Comparison of ENCODE assay signal across 10 cellular contexts in the genomic region with DNA sequence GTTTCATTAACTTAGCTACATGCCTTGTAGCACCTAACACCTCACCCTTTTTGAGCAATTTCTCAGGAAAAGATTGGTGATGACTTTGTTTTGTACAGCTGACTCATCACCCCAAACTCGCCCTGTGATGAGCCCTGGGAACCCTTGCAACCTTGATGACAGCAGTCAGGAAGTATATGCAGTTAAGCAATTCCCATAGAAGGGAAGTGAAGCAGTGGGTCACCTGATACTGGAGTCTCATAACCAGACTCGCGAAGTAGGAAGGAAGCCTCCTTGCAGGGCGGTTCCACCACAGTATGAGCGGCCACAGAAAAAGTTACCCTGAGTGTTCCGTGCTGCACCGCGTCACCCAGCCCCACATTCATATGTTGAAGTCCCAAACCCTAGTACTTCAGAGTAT.
A peak's percentile ranks its signal among the peaks of the same experiment; 100 is the strongest.
DNase-seq lines count a peak whose midpoint lies in the region; ATAC-seq and TF ChIP-seq lines count a peak whose summit lies in the region.
"Had no signal": no experiment of that assay in that cellular context is flagged by ENCODE, and none has a peak within 500 bp of the region (broad histone marks: within the 10 kb centered on the region; RNA-seq: fewer than 3 reads in every experiment).

No MANE protein-coding gene starts in this region.

- H3F3A ChIP-seq in GM23338 (replicated peaks; ENCODE audit: low read depth) = no peaks in the 10 kb centered on the region

- no peaks in the 10 kb centered on the region for H3K9me3 ChIP-seq in neutrophil
- H3K9me3 ChIP-seq in vagina = no peaks in the 10 kb centered on the region
- H3K9me3 ChIP-seq: ovary had no signal

- H3K4me3 ChIP-seq in GM23338 (no peak overlapping the region), NB4 (ENCODE audit: low read depth, low read length) (no peak overlapping the region), epithelial cell of esophagus (ENCODE audit: low read length) (no peak overlapping the region), neutrophil (ENCODE audit: low read depth in 1 of 2, low read length in 1 of 2) (peak overlapping the region; percentile 14 to 25), vagina (no peak overlapping the region)
- H3K4me3 ChIP-seq: ovary had no signal

- no peak for TF ChIP-seq POLR2A in NB4 (IDR thresholded peaks at IDR 0.05; ENCODE audit: extremely low read depth, insufficient read length)
- TF ChIP-seq POLR2A in vagina (IDR thresholded peaks at IDR 0.05) = no peak

- H3K27ac Mint-ChIP-seq in GM23338 = no peak overlapping the region

- DNase-seq in GM23338 (ENCODE audit: low spot score) (no peak), NB4 (ENCODE audit: low read depth) (peak; percentile 88), epithelial cell of esophagus (ENCODE audit: low read depth) (peak; percentile 96), vagina (ENCODE audit: extremely low spot score in 2 of 2) (no peak), NCI-H2171 (lab: John Stamatoyannopoulos, UW) (no peak)
- DNase-seq: central memory CD4-positive, alpha-beta T cell; NCI-H1048; ovary had no signal

- ATAC-seq in GM23338 = no peak
- no peak for ATAC-seq in GM19351 (IDR thresholded peaks at IDR 0.05; ENCODE audit: unreplicated experiment)

- H3K36me3 Mint-ChIP-seq in GM23338 (ENCODE audit: low read depth) = no peaks in the 10 kb centered on the region

- peaks cover 1% of the 10 kb centered on the region for H3K4me1 Mint-ChIP-seq in GM23338

- H2AFZ ChIP-seq in GM23338 = peak overlapping the region; percentile 10; the same call in 1 of the 2 replicates

- H3K9me3 Mint-ChIP-seq in GM23338 = no peaks in the 10 kb centered on the region

- H3K36me3 ChIP-seq in GM23338 (ENCODE audit: insufficient read depth) (no peaks in the 10 kb centered on the region; the same call in 1 of the 2 replicates), neutrophil (no peaks in the 10 kb centered on the region), vagina (no peaks in the 10 kb centered on the region)
- H3K36me3 ChIP-seq: ovary had no signal

- no peak overlapping the region for H3K4me2 ChIP-seq in GM23338

- H3K27ac ChIP-seq in GM23338 (ENCODE audit: low read depth) (no peak overlapping the region), neutrophil (peak overlapping the region; percentile 92), vagina (no peak overlapping the region)
- H3K27ac ChIP-seq: ovary had no signal

- H3K27me3 Mint-ChIP-seq in GM23338 (ENCODE audit: insufficient read depth, low read depth, poor library complexity) = no peaks in the 10 kb centered on the region

- intact Hi-C loops in vagina (cut with DNase I) = no loop called here

- no peak overlapping the region for H3K4me3 Mint-ChIP-seq in GM23338

- no peaks in the 10 kb centered on the region for H3K79me2 ChIP-seq in GM23338 (replicated peaks; ENCODE audit: insufficient read depth)

- TF ChIP-seq CTCF in GM23338 (conservative IDR thresholded peaks at IDR 0.05; ENCODE audit: low read depth in 2 of 2) (no peak), NB4 (IDR thresholded peaks at IDR 0.05; ENCODE audit: low read depth, low read length) (no peak), epithelial cell of esophagus (IDR thresholded peaks at IDR 0.05; ENCODE audit: insufficient read depth, low read depth, low read length, missing control alignments) (no peak), neutrophil (IDR thresholded peaks at IDR 0.05) (peak; percentile 50), vagina (IDR thresholded peaks at IDR 0.05) (no peak)

- H3K27me3 ChIP-seq in GM23338 (ENCODE audit: insufficient read depth) = no peaks in the 10 kb centered on the region
- H3K27me3 ChIP-seq in neutrophil = no peaks in the 10 kb centered on the region
- no peaks in the 10 kb centered on the region for H3K27me3 ChIP-seq in vagina
- H3K27me3 ChIP-seq: ovary had no signal

- H3K9me2 ChIP-seq in GM23338 (ENCODE audit: insufficient read depth) = no peaks in the 10 kb centered on the region

- H4K20me1 ChIP-seq in GM23338 (replicated peaks; ENCODE audit: insufficient read depth) = no peaks in the 10 kb centered on the region

- H3K4me1 ChIP-seq in GM23338 (ENCODE audit: insufficient read depth) (no peaks in the 10 kb centered on the region), neutrophil (ENCODE audit: control insufficient read depth in 1 of 2, insufficient read depth in 1 of 2, low read depth in 1 of 2, low read length in 1 of 2) (peaks cover 29 to 41% of the 10 kb centered on the region in 2 experiments), vagina (no peaks in the 10 kb centered on the region)

TF ChIP-seq in GM23338, 12 proteins besides CTCF, POLR2A, EP300 and RAD21 (continues in another document):
- TF ChIP-seq EZH2 (IDR thresholded peaks at IDR 0.05; ENCODE audit: low read depth, unreplicated experiment) (no peak), NANOG (IDR thresholded peaks at IDR 0.05; ENCODE audit: borderline replicate concordance) (no peak), EZH2phosphoT487 (IDR thresholded peaks at IDR 0.05; ENCODE audit: unreplicated experiment) (no peak), JUNB (IDR thresholded peaks at IDR 0.05; ENCODE audit: unreplicated experiment) (no peak), POLR2AphosphoS5 (IDR thresholded peaks at IDR 0.05; ENCODE audit: low read depth) (no peak), ZNF114 (CRISPR knock-in tag; IDR thresholded peaks at IDR 0.05) (no peak)
- TF ChIP-seq, protein P1, sequence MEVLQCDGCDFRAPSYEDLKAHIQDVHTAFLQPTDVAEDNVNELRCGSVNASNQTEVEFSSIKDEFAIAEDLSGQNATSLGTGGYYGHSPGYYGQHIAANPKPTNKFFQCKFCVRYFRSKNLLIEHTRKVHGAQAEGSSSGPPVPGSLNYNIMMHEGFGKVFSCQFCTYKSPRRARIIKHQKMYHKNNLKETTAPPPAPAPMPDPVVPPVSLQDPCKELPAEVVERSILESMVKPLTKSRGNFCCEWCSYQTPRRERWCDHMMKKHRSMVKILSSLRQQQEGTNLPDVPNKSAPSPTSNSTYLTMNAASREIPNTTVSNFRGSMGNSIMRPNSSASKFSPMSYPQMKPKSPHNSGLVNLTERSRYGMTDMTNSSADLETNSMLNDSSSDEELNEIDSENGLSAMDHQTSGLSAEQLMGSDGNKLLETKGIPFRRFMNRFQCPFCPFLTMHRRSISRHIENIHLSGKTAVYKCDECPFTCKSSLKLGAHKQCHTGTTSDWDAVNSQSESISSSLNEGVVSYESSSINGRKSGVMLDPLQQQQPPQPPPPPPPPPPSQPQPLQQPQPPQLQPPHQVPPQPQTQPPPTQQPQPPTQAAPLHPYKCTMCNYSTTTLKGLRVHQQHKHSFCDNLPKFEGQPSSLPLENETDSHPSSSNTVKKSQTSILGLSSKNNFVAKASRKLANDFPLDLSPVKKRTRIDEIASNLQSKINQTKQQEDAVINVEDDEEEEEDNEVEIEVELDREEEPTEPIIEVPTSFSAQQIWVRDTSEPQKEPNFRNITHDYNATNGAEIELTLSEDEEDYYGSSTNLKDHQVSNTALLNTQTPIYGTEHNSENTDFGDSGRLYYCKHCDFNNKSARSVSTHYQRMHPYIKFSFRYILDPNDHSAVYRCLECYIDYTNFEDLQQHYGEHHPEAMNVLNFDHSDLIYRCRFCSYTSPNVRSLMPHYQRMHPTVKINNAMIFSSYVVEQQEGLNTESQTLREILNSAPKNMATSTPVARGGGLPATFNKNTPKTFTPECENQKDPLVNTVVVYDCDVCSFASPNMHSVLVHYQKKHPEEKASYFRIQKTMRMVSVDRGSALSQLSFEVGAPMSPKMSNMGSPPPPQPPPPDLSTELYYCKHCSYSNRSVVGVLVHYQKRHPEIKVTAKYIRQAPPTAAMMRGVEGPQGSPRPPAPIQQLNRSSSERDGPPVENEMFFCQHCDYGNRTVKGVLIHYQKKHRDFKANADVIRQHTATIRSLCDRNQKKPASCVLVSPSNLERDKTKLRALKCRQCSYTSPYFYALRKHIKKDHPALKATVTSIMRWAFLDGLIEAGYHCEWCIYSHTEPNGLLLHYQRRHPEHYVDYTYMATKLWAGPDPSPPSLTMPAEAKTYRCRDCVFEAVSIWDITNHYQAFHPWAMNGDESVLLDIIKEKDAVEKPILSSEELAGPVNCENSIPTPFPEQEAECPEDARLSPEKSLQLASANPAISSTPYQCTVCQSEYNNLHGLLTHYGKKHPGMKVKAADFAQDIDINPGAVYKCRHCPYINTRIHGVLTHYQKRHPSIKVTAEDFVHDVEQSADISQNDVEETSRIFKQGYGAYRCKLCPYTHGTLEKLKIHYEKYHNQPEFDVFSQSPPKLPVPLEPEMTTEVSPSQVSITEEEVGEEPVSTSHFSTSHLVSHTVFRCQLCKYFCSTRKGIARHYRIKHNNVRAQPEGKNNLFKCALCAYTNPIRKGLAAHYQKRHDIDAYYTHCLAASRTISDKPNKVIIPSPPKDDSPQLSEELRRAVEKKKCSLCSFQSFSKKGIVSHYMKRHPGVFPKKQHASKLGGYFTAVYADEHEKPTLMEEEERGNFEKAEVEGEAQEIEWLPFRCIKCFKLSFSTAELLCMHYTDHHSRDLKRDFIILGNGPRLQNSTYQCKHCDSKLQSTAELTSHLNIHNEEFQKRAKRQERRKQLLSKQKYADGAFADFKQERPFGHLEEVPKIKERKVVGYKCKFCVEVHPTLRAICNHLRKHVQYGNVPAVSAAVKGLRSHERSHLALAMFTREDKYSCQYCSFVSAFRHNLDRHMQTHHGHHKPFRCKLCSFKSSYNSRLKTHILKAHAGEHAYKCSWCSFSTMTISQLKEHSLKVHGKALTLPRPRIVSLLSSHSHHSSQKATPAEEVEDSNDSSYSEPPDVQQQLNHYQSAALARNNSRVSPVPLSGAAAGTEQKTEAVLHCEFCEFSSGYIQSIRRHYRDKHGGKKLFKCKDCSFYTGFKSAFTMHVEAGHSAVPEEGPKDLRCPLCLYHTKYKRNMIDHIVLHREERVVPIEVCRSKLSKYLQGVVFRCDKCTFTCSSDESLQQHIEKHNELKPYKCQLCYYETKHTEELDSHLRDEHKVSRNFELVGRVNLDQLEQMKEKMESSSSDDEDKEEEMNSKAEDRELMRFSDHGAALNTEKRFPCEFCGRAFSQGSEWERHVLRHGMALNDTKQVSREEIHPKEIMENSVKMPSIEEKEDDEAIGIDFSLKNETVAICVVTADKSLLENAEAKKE (CRISPR knock-in tag; IDR thresholded peaks at IDR 0.05) = no peak
- TF ChIP-seq, protein P2, sequence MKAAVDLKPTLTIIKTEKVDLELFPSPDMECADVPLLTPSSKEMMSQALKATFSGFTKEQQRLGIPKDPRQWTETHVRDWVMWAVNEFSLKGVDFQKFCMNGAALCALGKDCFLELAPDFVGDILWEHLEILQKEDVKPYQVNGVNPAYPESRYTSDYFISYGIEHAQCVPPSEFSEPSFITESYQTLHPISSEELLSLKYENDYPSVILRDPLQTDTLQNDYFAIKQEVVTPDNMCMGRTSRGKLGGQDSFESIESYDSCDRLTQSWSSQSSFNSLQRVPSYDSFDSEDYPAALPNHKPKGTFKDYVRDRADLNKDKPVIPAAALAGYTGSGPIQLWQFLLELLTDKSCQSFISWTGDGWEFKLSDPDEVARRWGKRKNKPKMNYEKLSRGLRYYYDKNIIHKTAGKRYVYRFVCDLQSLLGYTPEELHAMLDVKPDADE (IDR thresholded peaks at IDR 0.05) = no peak

Comparison
In these comparisons a context has a peak if more than half of its experiments do, and no peak if none do; other contexts are left out.
1. DNase-seq: peak in NB4 (single experiment) and epithelial cell of esophagus (single experiment); none in GM23338 (single experiment), vagina (0 of 2) and NCI-H2171 (single experiment).
2. H3K4me3 ChIP-seq: peak in neutrophil (2 of 2); none in GM23338 (single experiment), NB4 (single experiment), epithelial cell of esophagus (single experiment) and vagina (0 of 2).